16 cellular contexts compared by ENCODE assay signal in genomic region chr1:162629651-162630050, GRCh38. TPM values are rescaled to one million over a fixed set of nuclear protein-coding genes. Genes with fewer than 3 reads are reported as not detected.
DNase-seq lines count a peak whose midpoint lies in the region; ATAC-seq and TF ChIP-seq lines count a peak whose summit lies in the region.
"Had no signal": no experiment of that assay in that cellular context is flagged by ENCODE, and none has a peak within 500 bp of the region (broad histone marks: within the 10 kb centered on the region; RNA-seq: fewer than 3 reads in every experiment).

No MANE protein-coding gene starts in this region.

- intact Hi-C loops in A673 (cut with micrococcal nuclease; ENCODE audit: unreplicated experiment) (no loop called here), head of caudate nucleus (cut with DNase I) (no loop called here)

- in situ Hi-C loops in G401 (cut with HindIII; ENCODE audit: low sequenced_read_pairs) = no loop called here

- H3K27me3 Mint-ChIP-seq in HFFc6 (ENCODE audit: insufficient read depth) = no peaks in the 10 kb centered on the region
- H3K27me3 Mint-ChIP-seq in osteocyte (ENCODE audit: unreplicated experiment) = no peaks in the 10 kb centered on the region

- no peaks in the 10 kb centered on the region for H3K27me3 ChIP-seq in A673 (replicated peaks; ENCODE audit: insufficient read depth, low read depth, low read length, poor library complexity)
- H3K27me3 ChIP-seq: BE2C had no signal

- H3K36me3 ChIP-seq in A673 (ENCODE audit: insufficient read depth, low read length, poor library complexity, severe bottlenecking) = no peaks in the 10 kb centered on the region
- H3K36me3 ChIP-seq: BE2C had no signal

- H3K4me3 Mint-ChIP-seq in HFFc6 (peak overlapping the region; percentile 93), osteocyte (ENCODE audit: unreplicated experiment) (no peak overlapping the region)
- H3K4me3 Mint-ChIP-seq: natural killer cell had no signal

- peaks cover 61% of the 10 kb centered on the region for H3K4me1 Mint-ChIP-seq in HFFc6 (ENCODE audit: low read depth)
- H3K4me1 Mint-ChIP-seq in osteocyte (ENCODE audit: unreplicated experiment) = peaks cover 53% of the 10 kb centered on the region
- H3K4me1 Mint-ChIP-seq: natural killer cell had no signal

- H3K36me3 Mint-ChIP-seq in HFFc6 (ENCODE audit: low read depth) (peaks cover 24% of the 10 kb centered on the region), osteocyte (ENCODE audit: unreplicated experiment) (no peaks in the 10 kb centered on the region)
- H3K36me3 Mint-ChIP-seq: natural killer cell had no signal

- DNase-seq in A673 (ENCODE audit: low spot score) = peak; percentile 34
- peak; percentile 66 for DNase-seq in HFFc6
- peak; percentile 71 to 86 for DNase-seq in dermis microvascular lymphatic vessel endothelial cell (ENCODE audit: low read depth in 2 of 2)
- no peak for DNase-seq in osteocyte (ENCODE audit: extremely low spot score, unreplicated experiment)
- no peak for DNase-seq in G401 (ENCODE audit: low spot score)
- no peak for DNase-seq in head of caudate nucleus
- DNase-seq: activated CD4-positive, CD25-positive, alpha-beta regulatory T cell; activated T-cell treated with anti-CD3 and anti-CD28 coated beads for 4 hours; amygdala; BE2C; GDM1; natural killer cell; NCI-H2029; stimulated activated CD4-positive, alpha-beta T cell treated with anti-CD3 and anti-CD28 coated beads, Interleukin-15, amount 100 ng/mL, for 24 hours had no signal

- H3K27ac Mint-ChIP-seq in HFFc6 = peak overlapping the region; percentile 88
- H3K27ac Mint-ChIP-seq in osteocyte (ENCODE audit: unreplicated experiment) = peak overlapping the region; percentile 98
- H3K27ac Mint-ChIP-seq: natural killer cell had no signal

- POLR2A ChIA-PET in A673 (lab: Charles Lee; ENCODE audit: low non-redundant PET) = interaction anchor here (0.6 kb wide), 1 partner anchor 25 kb away, joined by 3 read pairs; no protein-coding TSS in a partner anchor

- peaks cover 46% of the 10 kb centered on the region for H3K4me1 ChIP-seq in A673 (ENCODE audit: insufficient read depth, low read length, poor library complexity, severe bottlenecking)

- no peak overlapping the region for H3K4me3 ChIP-seq in A673 (ENCODE audit: low read depth, low read length, poor library complexity, severe bottlenecking)

- ATAC-seq in HG02938 (IDR thresholded peaks at IDR 0.05; ENCODE audit: unreplicated experiment) (no peak), HG03520 (IDR thresholded peaks at IDR 0.05; ENCODE audit: unreplicated experiment) (no peak)
- ATAC-seq: natural killer cell had no signal

- CTCF ChIA-PET in A673 (lab: Charles Lee) = no interaction called here

- no peaks in the 10 kb centered on the region for H3K9me3 Mint-ChIP-seq in HFFc6
- H3K9me3 Mint-ChIP-seq in osteocyte (ENCODE audit: unreplicated experiment) = no peaks in the 10 kb centered on the region
- H3K9me3 Mint-ChIP-seq: natural killer cell had no signal

- H3K27ac ChIP-seq in A673 (ENCODE audit: low read depth, low read length, poor library complexity, severe bottlenecking) = peak overlapping the region; percentile 89

- no peaks in the 10 kb centered on the region for H3K9me3 ChIP-seq in A673 (ENCODE audit: low read depth, low read length, poor library complexity, severe bottlenecking)
- H3K9me3 ChIP-seq: BE2C had no signal

- BruUV-seq in A673 (replicated peaks; lab: Mats Ljungman, UMichigan) = no TSS peak

- TF ChIP-seq CTCF in A673 (conservative IDR thresholded peaks at IDR 0.05; ENCODE audit: low read depth, low read length) = no peak
- no peak for TF ChIP-seq CTCF in HFFc6 (IDR thresholded peaks at IDR 0.05)
- no peak for TF ChIP-seq CTCF in osteocyte (IDR thresholded peaks at IDR 0.05)

RNA-seq across cellular contexts. Expression of gene DDR2, which starts 2.6 kb away (rescaled TPM):
- total RNA-seq in A673 (2021) = 121 and 145 TPM in 2 replicates
- total RNA-seq in HFFc6 (2021; fragmentation: NEBNext Ultra II Directional; extraction: Animal tissue kit (Norgen Biotek cat#: 25700)) = 100 to 1,000 TPM; 154 to 218 (median 187) TPM
- total RNA-seq in dermis microvascular lymphatic vessel endothelial cell = 2.1 and 10.8 TPM in 2 replicates
- 173 and 185 TPM in 2 replicates for total RNA-seq in osteocyte
- total RNA-seq in G401 (2014; rRNA removed; shearing (Covaris generic)) = 34.3 and 37.5 TPM in 2 replicates

Comparison
In these comparisons a context has a peak if more than half of its experiments do, and no peak if none do; other contexts are left out.
1. DNase-seq: peak in A673 (single experiment), HFFc6 (single experiment) and dermis microvascular lymphatic vessel endothelial cell (2 of 2); none in osteocyte (single experiment), G401 (single experiment) and head of caudate nucleus (0 of 42).